ENCODE assay signal across 24 cellular contexts in genomic region chr5:54383941-54384340, GRCh38.
DNase-seq lines count a peak whose midpoint lies in the region; ATAC-seq and TF ChIP-seq lines count a peak whose summit lies in the region.
"Had no signal": no experiment of that assay in that cellular context is flagged by ENCODE, and none has a peak within 500 bp of the region (broad histone marks: within the 10 kb centered on the region; RNA-seq: fewer than 3 reads in every experiment).

No MANE protein-coding gene starts in this region.

- H3K18ac ChIP-seq in IMR-90 (ENCODE audit: low read depth, low read length), result no peak overlapping the region

- H3K4me1 ChIP-seq in IMR-90 (ENCODE audit: control insufficient read depth, insufficient read depth, low read length) (peaks cover 2% of the 10 kb centered on the region), mucosa of descending colon (ENCODE audit: low read depth) (peaks cover 13% of the 10 kb centered on the region), upper lobe of left lung (no peaks in the 10 kb centered on the region)
- no peaks in the 10 kb centered on the region for H3K4me1 ChIP-seq in CD8-positive, alpha-beta memory T cell (ENCODE audit: insufficient read depth, low read length)

- no peak overlapping the region for H2BK120ac ChIP-seq in IMR-90 (ENCODE audit: low read depth, low read length)

- BruUV-seq in IMR-90 (replicated peaks; lab: Mats Ljungman, UMichigan), result no TSS peak

- no peaks in the 10 kb centered on the region for H3K9me3 ChIP-seq in IMR-90 (ENCODE audit: control insufficient read depth, insufficient read depth, low read length)
- no peaks in the 10 kb centered on the region for H3K9me3 ChIP-seq in mucosa of descending colon
- H3K9me3 ChIP-seq in CD8-positive, alpha-beta memory T cell (ENCODE audit: low read length), result no peaks in the 10 kb centered on the region
- no peaks in the 10 kb centered on the region for H3K9me3 ChIP-seq in upper lobe of left lung
- H3K9me3 ChIP-seq: SJCRH30 had no signal

- TF ChIP-seq RAD21 in IMR-90 (IDR thresholded peaks at IDR 0.05; ENCODE audit: low read length), result no peak

- no peak overlapping the region for H3K27ac Mint-ChIP-seq in activated T-helper 1 cell treated with anti-CD3 and anti-CD28 coated beads, Interleukin-12 subunit alpha, Interleukin-12 subunit beta, Interleukin-2, Interleukin-4 antibody, amounts not matched to agents 30 ng/mL and 10 ng/mL and 1 ng/mL, durations not matched to agents 14 hours and 24 hours and 36 hours
- H3K27ac Mint-ChIP-seq in CD8-positive, alpha-beta memory T cell, result no peak overlapping the region
- H3K27ac Mint-ChIP-seq: CD4-positive, alpha-beta T cell had no signal

- TF ChIP-seq CTCF in C4-2B (conservative IDR thresholded peaks at IDR 0.05) (no peak), IMR-90 (conservative IDR thresholded peaks at IDR 0.05; ENCODE audit: low read depth, low read length) (no peak), choroid plexus epithelial cell (conservative IDR thresholded peaks at IDR 0.05; ENCODE audit: low read depth, low read length) (no peak), mucosa of descending colon (IDR thresholded peaks at IDR 0.05) (no peak), upper lobe of left lung (IDR thresholded peaks at IDR 0.05) (no peak)

- no peaks in the 10 kb centered on the region for H4K20me1 ChIP-seq in IMR-90 (ENCODE audit: insufficient read depth, low read length)

- no peak overlapping the region for H3K56ac ChIP-seq in IMR-90 (ENCODE audit: extremely low read depth, insufficient read depth, low read length)

- intact Hi-C loops in IMR-90 (cut with micrococcal nuclease), result no loop called here
- intact Hi-C loops in mucosa of descending colon (cut with DNase I, micrococcal nuclease), result no loop called here
- intact Hi-C loops in activated T-helper 1 cell treated with anti-CD3 and anti-CD28 coated beads, Interleukin-12 subunit alpha, Interleukin-12 subunit beta, Interleukin-2, Interleukin-4 antibody, amounts not matched to agents 30 ng/mL and 10 ng/mL and 1 ng/mL, durations not matched to agents 14 hours and 24 hours and 36 hours (cut with micrococcal nuclease), result no loop called here

- H3K4me3 ChIP-seq in IMR-90 (ENCODE audit: insufficient read depth, low read depth, low read length), result no peak overlapping the region
- no peak overlapping the region for H3K4me3 ChIP-seq in choroid plexus epithelial cell (ENCODE audit: low read depth, low read length)
- no peak overlapping the region for H3K4me3 ChIP-seq in mucosa of descending colon
- no peak overlapping the region for H3K4me3 ChIP-seq in CD8-positive, alpha-beta memory T cell (ENCODE audit: low read length)
- H3K4me3 ChIP-seq in upper lobe of left lung, result no peak overlapping the region
- H3K4me3 ChIP-seq: SJCRH30 had no signal

- no peak for TF ChIP-seq POLR2A in IMR-90 (IDR thresholded peaks at IDR 0.05; ENCODE audit: low read depth, low read length)
- TF ChIP-seq POLR2A in upper lobe of left lung (IDR thresholded peaks at IDR 0.05), result no peak

- H2AK5ac ChIP-seq in IMR-90 (ENCODE audit: low read depth, low read length), result no peak overlapping the region

- no peak for DNase-seq in IMR-90
- peak; percentile 38 for DNase-seq in choroid plexus epithelial cell (ENCODE audit: low read depth)
- DNase-seq in mucosa of descending colon, result peak in 1 of 3 donors; percentile 42
- no peak for DNase-seq in activated T-helper 1 cell treated with anti-CD3 and anti-CD28 coated beads, Interleukin-12 subunit alpha, Interleukin-12 subunit beta, Interleukin-2, Interleukin-4 antibody, amounts not matched to agents 30 ng/mL and 10 ng/mL and 1 ng/mL, durations not matched to agents 14 hours and 24 hours and 36 hours (ENCODE audit: low spot score)
- no peak for DNase-seq in CD8-positive, alpha-beta memory T cell
- DNase-seq in upper lobe of left lung, result no peak
- DNase-seq: CD4-positive, alpha-beta T cell; COR-L47; EL; GF-D8; H7; NCI-H1105; NCI-H1436 treated with DMSO at 0.1 percent for 48 hours; NCI-H1930; NCI-H2107; NCI-H446; NCI-H524 treated with DMSO at 0.1 percent for 48 hours; NCI-H82; NK-92 treated with Interleukin-12 subunit alpha and Interleukin-12 subunit beta, amount 100 ng/mL, for 24 hours; PC-3; SJCRH30 had no signal

- H2BK15ac ChIP-seq in IMR-90 (ENCODE audit: low read depth, low read length), result no peak overlapping the region

- no peak overlapping the region for H2BK20ac ChIP-seq in IMR-90 (ENCODE audit: low read depth, low read length)

- no peaks in the 10 kb centered on the region for H3K4me1 Mint-ChIP-seq in activated T-helper 1 cell treated with anti-CD3 and anti-CD28 coated beads, Interleukin-12 subunit alpha, Interleukin-12 subunit beta, Interleukin-2, Interleukin-4 antibody, amounts not matched to agents 30 ng/mL and 10 ng/mL and 1 ng/mL, durations not matched to agents 14 hours and 24 hours and 36 hours (ENCODE audit: low read depth)
- no peaks in the 10 kb centered on the region for H3K4me1 Mint-ChIP-seq in CD8-positive, alpha-beta memory T cell

- no peaks in the 10 kb centered on the region for H3K36me3 ChIP-seq in IMR-90 (ENCODE audit: control insufficient read depth, insufficient read depth, low read length)
- no peaks in the 10 kb centered on the region for H3K36me3 ChIP-seq in mucosa of descending colon (ENCODE audit: low read depth)
- no peaks in the 10 kb centered on the region for H3K36me3 ChIP-seq in CD8-positive, alpha-beta memory T cell (ENCODE audit: insufficient read depth, low read length)
- no peaks in the 10 kb centered on the region for H3K36me3 ChIP-seq in upper lobe of left lung
- H3K36me3 ChIP-seq: SJCRH30 had no signal

- H3K36me3 Mint-ChIP-seq in activated T-helper 1 cell treated with anti-CD3 and anti-CD28 coated beads, Interleukin-12 subunit alpha, Interleukin-12 subunit beta, Interleukin-2, Interleukin-4 antibody, amounts not matched to agents 30 ng/mL and 10 ng/mL and 1 ng/mL, durations not matched to agents 14 hours and 24 hours and 36 hours (ENCODE audit: low read depth), result no peaks in the 10 kb centered on the region
- peaks cover 0 to 2% (median 0%) of the 10 kb centered on the region in 3 donors for H3K36me3 Mint-ChIP-seq in CD8-positive, alpha-beta memory T cell

- no peak overlapping the region for H4K5ac ChIP-seq in IMR-90 (ENCODE audit: low read depth, low read length)

- no peaks in the 10 kb centered on the region for H3K9me3 Mint-ChIP-seq in activated T-helper 1 cell treated with anti-CD3 and anti-CD28 coated beads, Interleukin-12 subunit alpha, Interleukin-12 subunit beta, Interleukin-2, Interleukin-4 antibody, amounts not matched to agents 30 ng/mL and 10 ng/mL and 1 ng/mL, durations not matched to agents 14 hours and 24 hours and 36 hours
- peaks cover 0 to 2% (median 0%) of the 10 kb centered on the region in 5 donors for H3K9me3 Mint-ChIP-seq in CD8-positive, alpha-beta memory T cell
- H3K9me3 Mint-ChIP-seq: CD4-positive, alpha-beta T cell had no signal

- H2AFZ ChIP-seq in IMR-90 (replicated peaks; ENCODE audit: low read length, poor library complexity), result no peak overlapping the region

- H3K27me3 ChIP-seq in IMR-90 (ENCODE audit: control insufficient read depth, insufficient read depth, low read length) (peaks cover under 1% of the 10 kb centered on the region), upper lobe of left lung (no peaks in the 10 kb centered on the region)
- no peaks in the 10 kb centered on the region for H3K27me3 ChIP-seq in CD8-positive, alpha-beta memory T cell (ENCODE audit: insufficient read depth, low read length, poor library complexity, severe bottlenecking)
- H3K27me3 ChIP-seq: SJCRH30 had no signal

- no peak overlapping the region for H4K8ac ChIP-seq in IMR-90 (ENCODE audit: low read depth in 2 of 2, low read length in 2 of 2)

- peak; percentile 56 for ATAC-seq in IMR-90 (ENCODE audit: low read depth)
- ATAC-seq in mucosa of descending colon, result peak; percentile 86
- no peak for ATAC-seq in GM18909 (IDR thresholded peaks at IDR 0.05; ENCODE audit: poor library complexity, unreplicated experiment)
- no peak for ATAC-seq in upper lobe of left lung (ENCODE audit: low FRiP score in 2 of 2)
- ATAC-seq: PC-3 had no signal

- H3K14ac ChIP-seq in IMR-90 (replicated peaks; ENCODE audit: low read depth, low read length), result no peak overlapping the region

- no CpG with 5 or more reads among the region's 2 CpGs for WGBS in IMR-90 (ENCODE audit: extremely low coverage in 2 of 2, insufficient read length in 1 of 2), 2 experiments
- WGBS in upper lobe of left lung, 2 donors, result 48 to 61% methylated on average over 2 of the region's 2 CpGs

- no peak overlapping the region for H3K9ac ChIP-seq in IMR-90 (ENCODE audit: low read depth, low read length)

- H3K4ac ChIP-seq in IMR-90 (ENCODE audit: low read depth, low read length), result no peak overlapping the region

- no peak overlapping the region for H3K23ac ChIP-seq in IMR-90 (ENCODE audit: low read depth, low read length)

- H4K91ac ChIP-seq in IMR-90 (ENCODE audit: insufficient read depth, low read depth, low read length), result no peak overlapping the region

- POLR2A ChIA-PET in IMR-90 (lab: Charles Lee; ENCODE audit: unreplicated experiment), result no interaction called here
- POLR2A ChIA-PET in CD8-positive, alpha-beta memory T cell (lab: Charles Lee), result no interaction called here

- no peak overlapping the region for H3K4me2 ChIP-seq in IMR-90 (ENCODE audit: low read depth, low read length)

- no peaks in the 10 kb centered on the region for H3K27me3 Mint-ChIP-seq in activated T-helper 1 cell treated with anti-CD3 and anti-CD28 coated beads, Interleukin-12 subunit alpha, Interleukin-12 subunit beta, Interleukin-2, Interleukin-4 antibody, amounts not matched to agents 30 ng/mL and 10 ng/mL and 1 ng/mL, durations not matched to agents 14 hours and 24 hours and 36 hours (ENCODE audit: insufficient read depth)
- peaks cover 10 to 48% of the 10 kb centered on the region in 2 donors for H3K27me3 Mint-ChIP-seq in CD8-positive, alpha-beta memory T cell

- dilution Hi-C loops in IMR-90 (cut with HindIII; ENCODE audit: low sequenced_read_pairs, unreplicated experiment), result no loop called here

- H3K79me1 ChIP-seq in IMR-90 (ENCODE audit: low read depth in 1 of 2, low read length in 2 of 2), result no peaks in the 10 kb centered on the region

- H3K27ac ChIP-seq in C4-2B (peak overlapping the region; percentile 44), IMR-90 (ENCODE audit: insufficient read depth, low read length) (no peak overlapping the region), upper lobe of left lung (no peak overlapping the region)
- H3K27ac ChIP-seq in CD8-positive, alpha-beta memory T cell (ENCODE audit: low read depth, low read length), result no peak overlapping the region
- H3K27ac ChIP-seq: HL-60, SJCRH30 had no signal

- CTCF ChIA-PET in IMR-90 (lab: Yijun Ruan, JAX), result no interaction called here
- CTCF ChIA-PET in CD8-positive, alpha-beta memory T cell (lab: Charles Lee), result no interaction called here

- no peak overlapping the region for H2BK5ac ChIP-seq in IMR-90 (ENCODE audit: low read depth, low read length, poor library complexity, severe bottlenecking)

- no peaks in the 10 kb centered on the region for H3K9me1 ChIP-seq in IMR-90 (ENCODE audit: insufficient read depth, low read length)

- H2AK9ac ChIP-seq in IMR-90 (replicated peaks; ENCODE audit: low read depth, low read length, poor library complexity), result no peak overlapping the region

- in situ Hi-C loops in IMR-90 (cut with MboI; ENCODE audit: low sequenced_read_pairs), result no loop called here

- TF ChIP-seq EP300 in upper lobe of left lung (IDR thresholded peaks at IDR 0.05), result no peak

- H3K4me3 Mint-ChIP-seq in activated T-helper 1 cell treated with anti-CD3 and anti-CD28 coated beads, Interleukin-12 subunit alpha, Interleukin-12 subunit beta, Interleukin-2, Interleukin-4 antibody, amounts not matched to agents 30 ng/mL and 10 ng/mL and 1 ng/mL, durations not matched to agents 14 hours and 24 hours and 36 hours, result no peak overlapping the region
- no peak overlapping the region for H3K4me3 Mint-ChIP-seq in CD8-positive, alpha-beta memory T cell
- H3K4me3 Mint-ChIP-seq: CD4-positive, alpha-beta T cell had no signal

Comparison
In these comparisons a context has a peak if more than half of its experiments do, and no peak if none do; other contexts are left out.
1. ATAC-seq: peak in IMR-90 (single experiment) and mucosa of descending colon (single experiment); none in GM18909 (single experiment) and upper lobe of left lung (0 of 2).